Comparison of ENCODE assay signal across 7 cellular contexts in genomic region chr15:91294795-91295194, GRCh38.
"Had no signal": no experiment of that assay in that cellular context is flagged by ENCODE, and none has a peak within 500 bp of the region (broad histone marks: within the 10 kb centered on the region; RNA-seq: fewer than 3 reads in every experiment).

No MANE protein-coding gene starts in this region.

- FAIRE-seq: H1, H54, HTR-8/SVneo had no signal

- DNase-seq: H9, HCEC 1CT, IMR-90 had no signal

- ATAC-seq: GM23338 had no signal
